In the genomic region with DNA sequence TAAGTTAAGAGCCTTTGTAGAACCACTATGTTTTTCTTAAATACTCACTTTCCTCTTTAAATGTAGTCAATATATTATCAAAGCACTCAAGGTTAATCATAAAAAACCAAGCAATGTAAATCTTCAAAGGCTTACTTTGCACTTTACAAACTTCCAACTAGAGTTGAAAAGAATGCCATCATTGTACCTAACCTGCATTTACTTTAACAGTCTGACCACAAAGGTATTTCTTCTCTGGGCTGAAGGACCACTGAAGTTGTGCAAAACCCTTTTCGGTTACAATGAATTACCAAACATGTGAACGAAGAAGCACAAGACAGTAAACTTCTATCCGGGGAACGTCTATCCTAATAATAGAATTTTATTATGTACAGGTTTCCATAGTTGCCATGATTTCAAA, we compare ENCODE assay signal across 9 cellular contexts. TPM values are rescaled to one million over a fixed set of nuclear protein-coding genes. Genes with fewer than 3 reads are reported as not detected.
DNase-seq lines count a peak whose midpoint lies in the region; ATAC-seq, FAIRE-seq and TF ChIP-seq lines count a peak whose summit lies in the region.
"Had no signal": no experiment of that assay in that cellular context is flagged by ENCODE, and none has a peak within 500 bp of the region (broad histone marks: within the 10 kb centered on the region; RNA-seq: fewer than 3 reads in every experiment).

No MANE protein-coding gene starts in this region.

- CTCF ChIA-PET in PC-3 (lab: Charles Lee) (interaction anchor here (0.6 kb wide), 1 partner anchor 9 kb away, joined by 4 read pairs; no protein-coding TSS in a partner anchor), H1 (lab: Charles Lee; ENCODE audit: partially characterized antibody) (interaction anchor here (1.5 to 14.3 kb wide), 2 partner anchors 18 to 67 kb away, joined by 3 to 119 read pairs; no protein-coding TSS in a partner anchor)

- ATAC-seq in PC-3 (no peak), GM18511 (IDR thresholded peaks at IDR 0.05; ENCODE audit: unreplicated experiment) (no peak)

- H3K27me3 Mint-ChIP-seq in H9 (ENCODE audit: low read depth) (no peaks in the 10 kb centered on the region), progenitor cell of endocrine pancreas (no peaks in the 10 kb centered on the region)

- no peak overlapping the region for H2BK5ac ChIP-seq in H9 (ENCODE audit: insufficient read length, low read length)
- H2BK5ac ChIP-seq in H1 (ENCODE audit: low read depth, low read length): no peak overlapping the region

- no peak for TF ChIP-seq EP300 in H1 (IDR thresholded peaks at IDR 0.05; ENCODE audit: borderline replicate concordance in 1 of 2, low read depth in 2 of 2, low read length in 2 of 2)

- H3K9ac ChIP-seq in H9 (ENCODE audit: extremely low read depth, insufficient read length, low read length) (no peak overlapping the region), PC-3 (ENCODE audit: low read length) (peak overlapping the region; percentile 83), H1 (replicated peaks in 1 of 4; ENCODE audit: extremely low read depth in 1 of 4, low read depth in 3 of 4, low read length in 3 of 4) (no peak overlapping the region)

- H3K9me3 ChIP-seq in H9 (ENCODE audit: control insufficient read depth, low read depth, low read length): no peaks in the 10 kb centered on the region
- no peaks in the 10 kb centered on the region for H3K9me3 ChIP-seq in PC-3 (ENCODE audit: low read length)
- H3K9me3 ChIP-seq in H1 (ENCODE audit: insufficient read depth in 2 of 2, low read depth in 1 of 2, low read length in 1 of 2): no peaks in the 10 kb centered on the region

- H2BK20ac ChIP-seq in H9 (ENCODE audit: low read depth, low read length, poor library complexity, severe bottlenecking) (no peak overlapping the region), H1 (ENCODE audit: low read length) (no peak overlapping the region)

- H3K9me2 ChIP-seq in PC-3 (replicated peaks; ENCODE audit: low read length): no peaks in the 10 kb centered on the region

- no peaks in the 10 kb centered on the region for H3K27me3 ChIP-seq in H9 (ENCODE audit: insufficient read depth, low read length)
- no peaks in the 10 kb centered on the region for H3K27me3 ChIP-seq in PC-3 (ENCODE audit: low read length)
- H3K27me3 ChIP-seq in H1 (replicated peaks in 1 of 4; ENCODE audit: control insufficient read depth in 3 of 4, extremely low read depth in 1 of 4, insufficient read depth in 3 of 4, low read length in 3 of 4): no peaks in the 10 kb centered on the region

- H2BK120ac ChIP-seq in H9 (ENCODE audit: low read depth, low read length, poor library complexity, severe bottlenecking) (no peak overlapping the region), H1 (replicated peaks; ENCODE audit: low read depth, low read length) (no peak overlapping the region)

- H3K4me3 Mint-ChIP-seq in H9: peak overlapping the region; percentile 86 to 94
- H3K4me3 Mint-ChIP-seq in progenitor cell of endocrine pancreas (ENCODE audit: low read depth): peak overlapping the region; percentile 93

- H3K9me3 Mint-ChIP-seq in H9: no peaks in the 10 kb centered on the region
- H3K9me3 Mint-ChIP-seq in progenitor cell of endocrine pancreas (ENCODE audit: low read depth): no peaks in the 10 kb centered on the region

- no peaks in the 10 kb centered on the region for H3F3A ChIP-seq in PC-3 (ENCODE audit: low read length, unreplicated experiment)

- no peak overlapping the region for H3K18ac ChIP-seq in H9 (ENCODE audit: insufficient read length, low read depth, low read length)
- no peak overlapping the region for H3K18ac ChIP-seq in H1 (ENCODE audit: extremely low read depth, low read length)

- H3K4me2 ChIP-seq in H9 (ENCODE audit: insufficient read depth, insufficient read length, low read length) (peak overlapping the region; percentile 77), PC-3 (ENCODE audit: low read length) (peak overlapping the region; percentile 94), H1 (ENCODE audit: insufficient read depth in 1 of 2, low read depth in 2 of 2, low read length in 2 of 2) (peak overlapping the region; percentile 77 to 81)

- H4K20me1 ChIP-seq in H9 (ENCODE audit: control insufficient read depth, insufficient read depth, insufficient read length) (no peaks in the 10 kb centered on the region), PC-3 (ENCODE audit: low read length) (peaks cover 37% of the 10 kb centered on the region), H1 (replicated peaks in 1 of 2; ENCODE audit: control insufficient read depth in 1 of 2, insufficient read depth in 2 of 2, low read length in 2 of 2) (peaks cover 6 to 20% of the 10 kb centered on the region in 2 experiments)

- H3K27ac Mint-ChIP-seq in H9: no peak overlapping the region
- peak overlapping the region; percentile 95 for H3K27ac Mint-ChIP-seq in progenitor cell of endocrine pancreas

- no peak for FAIRE-seq in H1 (lab: Jason Lieb, UNC)

- POLR2A ChIA-PET in PC-3 (lab: Charles Lee; ENCODE audit: unreplicated experiment): no interaction called here
- POLR2A ChIA-PET in H1 (lab: Charles Lee; ENCODE audit: partially characterized antibody): interaction anchor here (0.8 to 21.1 kb wide), 3 partner anchors 17 to 143 kb away, joined by 3 to 334 read pairs (median 3); partner anchors contain the start of gene SRSF7

- H3K23me2 ChIP-seq in H9 (ENCODE audit: insufficient read length, low read depth, low read length, poor library complexity, severe bottlenecking) (peaks cover 11% of the 10 kb centered on the region), H1 (ENCODE audit: low read depth, low read length) (peaks cover 4% of the 10 kb centered on the region; the same call in 1 of the 2 replicates)

- intact Hi-C loops in PC-3 (cut with micrococcal nuclease): no loop called here

- H3K27ac ChIP-seq in H9 (ENCODE audit: insufficient read length, low read depth, low read length) (no peak overlapping the region), PC-3 (ENCODE audit: low read length) (0 out of 2 replicates have a peak overlapping the region, but pooled peaks have one; percentile 16), H1 (ENCODE audit: low read depth, low read length) (no peak overlapping the region)

- no peak overlapping the region for H2BK12ac ChIP-seq in H9 (ENCODE audit: insufficient read length, low read depth, low read length)
- H2BK12ac ChIP-seq in H1 (ENCODE audit: low read depth, low read length): no peak overlapping the region

- H3K56ac ChIP-seq in H9 (ENCODE audit: insufficient read length, low read depth, low read length) (no peak overlapping the region), H1 (replicated peaks; ENCODE audit: insufficient read length, low read depth, low read length) (no peak overlapping the region)

- H3K36me3 ChIP-seq in PC-3 (ENCODE audit: low read depth, low read length) (no peaks in the 10 kb centered on the region), H1 (ENCODE audit: control insufficient read depth in 2 of 4, insufficient read depth in 4 of 4, low read length in 3 of 4) (no peaks in the 10 kb centered on the region)

- H4K5ac ChIP-seq in H9 (ENCODE audit: insufficient read length, low read depth, low read length) (no peak overlapping the region), H1 (ENCODE audit: insufficient read length, low read depth, low read length) (no peak overlapping the region)

- H3T11ph ChIP-seq in H9 (ENCODE audit: low read length): no peak overlapping the region

- H2AK5ac ChIP-seq in H9 (ENCODE audit: insufficient read length, low read length) (no peak overlapping the region), H1 (ENCODE audit: low read depth, low read length) (no peak overlapping the region)

- no TSS peak for BruUV-seq in PC-3 (replicated peaks; lab: Mats Ljungman, UMichigan)

- H3K79me1 ChIP-seq in H9 (ENCODE audit: insufficient read depth, low read depth, low read length, poor library complexity, severe bottlenecking): peaks cover 2% of the 10 kb centered on the region
- no peaks in the 10 kb centered on the region for H3K79me1 ChIP-seq in H1 (ENCODE audit: low read depth, low read length)

- no peak overlapping the region for H2AFZ ChIP-seq in H9 (ENCODE audit: low read length)
- H2AFZ ChIP-seq in PC-3 (ENCODE audit: low read length): no peak overlapping the region
- no peak overlapping the region for H2AFZ ChIP-seq in H1 (ENCODE audit: low read length)

- TF ChIP-seq CTCF in H9 (conservative IDR thresholded peaks at IDR 0.05): no peak
- no peak for TF ChIP-seq CTCF in PC-3 (conservative IDR thresholded peaks at IDR 0.05; ENCODE audit: low read depth, low read length)
- no peak for TF ChIP-seq CTCF in H1 (IDR thresholded peaks at IDR 0.05; ENCODE audit: control extremely low read depth in 1 of 3, insufficient read depth in 1 of 3, low read depth in 1 of 3, low read length in 3 of 3)
- no peak for TF ChIP-seq CTCF in progenitor cell of endocrine pancreas (IDR thresholded peaks at IDR 0.05; ENCODE audit: unreplicated experiment)

- H3K23ac ChIP-seq in H9 (ENCODE audit: insufficient read length, low read depth, low read length) (no peak overlapping the region), H1 (ENCODE audit: insufficient read length) (no peak overlapping the region)

- H3K79me2 ChIP-seq in H9 (ENCODE audit: insufficient read depth, low read length): peaks cover 48% of the 10 kb centered on the region; the same call in 1 of the 2 replicates
- H3K79me2 ChIP-seq in PC-3 (ENCODE audit: low read length): peaks cover 78% of the 10 kb centered on the region
- peaks cover 22 to 71% of the 10 kb centered on the region in 2 experiments for H3K79me2 ChIP-seq in H1 (ENCODE audit: control insufficient read depth in 1 of 2, insufficient read depth in 2 of 2, low read length in 2 of 2)

- H4K91ac ChIP-seq in H9 (ENCODE audit: insufficient read length, low read depth, low read length): no peak overlapping the region
- no peak overlapping the region for H4K91ac ChIP-seq in H1 (replicated peaks; ENCODE audit: insufficient read length, low read length)

- DNase-seq in H9 (no peak), PC-3 (peak; percentile 52), H1 (ENCODE audit: low read depth in 1 of 2, low spot score in 2 of 2) (no peak), progenitor cell of endocrine pancreas (ENCODE audit: low spot score, unreplicated experiment) (no peak), GOT3 (lab: John Stamatoyannopoulos, UW) (no peak), GM19240 (ENCODE audit: insufficient read length, low spot score) (no peak), NCI-H146 treated with DMSO at 0.1 percent for 48 hours (lab: John Stamatoyannopoulos, UW; ENCODE audit: unreplicated experiment) (no peak)
- DNase-seq: NCI-H1105 had no signal

- TF ChIP-seq RAD21 in H1 (IDR thresholded peaks at IDR 0.05 in 1 of 2, conservative IDR thresholded peaks at IDR 0.05 in 1 of 2; ENCODE audit: low read depth in 2 of 2, low read length in 2 of 2): no peak

- H3K4me3 ChIP-seq in PC-3 (ENCODE audit: low read length) (peak overlapping the region; percentile 84), H1 (ENCODE audit: extremely low read depth in 1 of 4, insufficient read depth in 2 of 4, low read depth in 3 of 4, low read length in 4 of 4) (peak overlapping the region in 2 of 4 experiments; percentile 80 to 94; a peak in 4 of 8 replicates)

- H3K4me1 Mint-ChIP-seq in H9 (peaks cover 49 to 50% of the 10 kb centered on the region in 2 experiments), progenitor cell of endocrine pancreas (ENCODE audit: low read depth) (peaks cover 47% of the 10 kb centered on the region)

- WGBS in H9 (ENCODE audit: extremely low coverage, insufficient read length, low lambda C conversion rate): no CpG with 5 or more reads among the region's 4 CpGs
- 73% methylated on average over 4 of the region's 4 CpGs; no CpG with 5 or more reads in 1 of the 2 experiments for WGBS in H1 (ENCODE audit: extremely low coverage in 1 of 2, insufficient coverage in 1 of 2, insufficient read length in 1 of 2, insufficient replicate concordance in 2 of 2, low coverage in 1 of 2, low lambda C conversion rate in 2 of 2, missing lambda C conversion rate in 1 of 2), 2 experiments

- no peak overlapping the region for H2BK15ac ChIP-seq in H9 (ENCODE audit: low read depth, low read length)
- H2BK15ac ChIP-seq in H1 (ENCODE audit: low read length): no peak overlapping the region

- H3K4ac ChIP-seq in H9 (ENCODE audit: low read depth, low read length): no peak overlapping the region
- H3K4ac ChIP-seq in H1 (replicated peaks; ENCODE audit: insufficient read length, low read depth, low read length): no peak overlapping the region

- H3K36me3 Mint-ChIP-seq in H9 (ENCODE audit: insufficient read depth in 1 of 3, low read depth in 3 of 3): 0 out of 7 replicates have a peak, but pooled peaks cover 0 to 5% (median 0%) of the 10 kb centered on the region in 3 experiments
- H3K36me3 Mint-ChIP-seq in progenitor cell of endocrine pancreas (ENCODE audit: insufficient read depth): peaks cover 3% of the 10 kb centered on the region

- peaks cover 6% of the 10 kb centered on the region for H3K4me1 ChIP-seq in H9 (ENCODE audit: insufficient read depth, low read length)
- H3K4me1 ChIP-seq in PC-3 (ENCODE audit: insufficient read depth, low read length): peaks cover 31% of the 10 kb centered on the region
- H3K4me1 ChIP-seq in H1 (replicated peaks in 1 of 4; ENCODE audit: control insufficient read depth in 3 of 4, insufficient read depth in 4 of 4, low read length in 3 of 4): peaks cover 0 to 9% (median 3%) of the 10 kb centered on the region in 4 experiments; a peak in 3 of 7 replicates

- no peak for TF ChIP-seq POLR2A in H1 (IDR thresholded peaks at IDR 0.05; ENCODE audit: control extremely low read depth in 1 of 2, low read depth in 2 of 2, low read length in 2 of 2)

- H3K14ac ChIP-seq in H9 (ENCODE audit: insufficient read depth, low read length) (no peak overlapping the region), H1 (ENCODE audit: insufficient read length) (no peak overlapping the region)

- H4K8ac ChIP-seq in H9 (replicated peaks; ENCODE audit: insufficient read length, low read depth, low read length) (no peak overlapping the region), H1 (ENCODE audit: extremely low read depth, insufficient read depth, low read length) (no peak overlapping the region)

RNA-seq across cellular contexts. Expression of gene HNRNPLL, which starts 3.0 kb away (rescaled TPM):
- 50.7 and 52.3 TPM in 2 replicates for total RNA-seq in H9 (2021)
- total RNA-seq in PC-3 (2014; rRNA removed): 30.1 and 43.8 TPM in 2 replicates
- total RNA-seq in H1 (2021; fragmentation: NEBNext Ultra II Directional; extraction: Animal tissue kit (Norgen Biotek cat#: 25700)): 69.3 TPM in 2 replicates
- polyA plus RNA-seq in H1 (2011; rRNA removed): 11.1 and 18.6 TPM in 2 replicates
- polyA plus RNA-seq in H1 (2011; cell fraction: cytosol; rRNA removed): 23.1 TPM
- 16.1 TPM for polyA plus RNA-seq in H1 (2011; cell fraction: nucleus; rRNA removed)
- polyA plus RNA-seq in H1 (2012, experiment 1 of 2): 31.0 to 61.2 TPM (median 34.3 TPM) in 4 replicates
- 5.6 TPM for polyA plus RNA-seq in H1 (2012, experiment 2 of 2)
- 26.9 TPM for polyA plus RNA-seq in H1 (2013, experiment 1 of 2)
- 27.9 TPM for polyA plus RNA-seq in H1 (2013, experiment 2 of 2)
- polyA minus RNA-seq in H1 (2011; rRNA and poly(A)+ RNA removed): 34.2 and 57.9 TPM in 2 replicates
- 27.4 TPM for polyA minus RNA-seq in H1 (2011; cell fraction: cytosol; rRNA and poly(A)+ RNA removed)
- polyA minus RNA-seq in H1 (2011; cell fraction: nucleus; rRNA and poly(A)+ RNA removed): 93.9 TPM
- total RNA-seq in progenitor cell of endocrine pancreas: 119 and 122 TPM in 2 replicates
